18 cellular contexts compared by ENCODE assay signal in the genomic region with DNA sequence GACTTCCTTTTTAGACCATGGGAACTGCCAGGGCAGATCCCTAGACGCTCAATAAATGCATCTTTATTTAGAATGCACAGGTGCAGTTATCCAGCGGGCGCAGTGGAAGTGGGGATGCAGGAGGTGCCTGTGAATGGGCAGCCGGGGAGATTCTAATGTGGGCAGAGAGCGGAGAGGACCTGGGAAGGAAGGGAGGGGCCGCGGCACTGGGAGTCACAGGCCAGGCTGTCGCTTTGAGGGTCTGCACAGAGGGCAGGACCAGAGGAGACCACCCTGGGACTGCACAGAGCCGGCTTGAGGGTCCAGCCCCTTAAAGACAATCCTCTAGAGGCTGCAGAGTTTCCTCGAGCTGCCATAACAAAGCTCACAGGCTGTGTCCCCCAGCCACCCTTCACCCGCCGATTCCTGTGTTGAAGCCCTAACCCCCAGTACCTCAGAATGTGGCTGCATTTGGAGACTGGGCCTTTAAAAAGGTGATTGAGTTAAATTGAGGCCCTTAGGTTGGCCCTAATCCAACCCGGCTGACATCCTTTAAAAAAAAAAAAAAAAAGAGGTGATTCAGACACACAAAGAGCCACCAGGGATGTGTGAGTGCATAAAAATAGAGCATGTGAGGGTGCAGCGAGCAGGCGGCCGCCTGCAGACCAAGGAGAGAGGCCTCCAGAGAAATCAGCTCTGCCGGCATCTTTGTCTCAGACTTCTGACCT. TPM values are rescaled to one million over a fixed set of nuclear protein-coding genes. Genes with fewer than 3 reads are reported as not detected.
A peak's percentile ranks its signal among the peaks of the same experiment; 100 is the strongest.
DNase-seq lines count a peak whose midpoint lies in the region; ATAC-seq, FAIRE-seq and TF ChIP-seq lines count a peak whose summit lies in the region.
"Had no signal": no experiment of that assay in that cellular context is flagged by ENCODE, and none has a peak within 500 bp of the region (broad histone marks: within the 10 kb centered on the region; RNA-seq: fewer than 3 reads in every experiment).

No MANE protein-coding gene starts in this region.

- DNase-seq in K562 (ENCODE audit: extremely low read depth in 1 of 4, low spot score in 3 of 4), result peak in 2 of 4 experiments; percentile 1 to 43
- peak; percentile 57 for DNase-seq in mesenteric fat pad (ENCODE audit: low spot score)
- DNase-seq in nucleus accumbens (lab: John Stamatoyannopoulos, UW), result no peak
- DNase-seq in UCSD-AML1 (lab: John Stamatoyannopoulos, UW; ENCODE audit: unreplicated experiment), result no peak
- no peak for DNase-seq in NCI-H1417 (lab: John Stamatoyannopoulos, UW)
- DNase-seq: foreskin melanocyte; KG1; NCI-H1694; NCI-H510A; occipital lobe; OCI-M1; stimulated activated CD4-positive, alpha-beta T cell treated with anti-CD3 and anti-CD28 coated beads, Interleukin-4, amount 100 ng/mL, for 4 hours; transverse colon had no signal

- H3K27me3 ChIP-seq in BLaER1 treated with 17β-estradiol and CSF1 and Interleukin-3, amounts not matched to agents 10 nM and 100 nM, result no peaks in the 10 kb centered on the region
- no peaks in the 10 kb centered on the region for H3K27me3 ChIP-seq in K562 (ENCODE audit: control insufficient read depth in 2 of 2, insufficient read depth in 2 of 2, low read length in 2 of 2)
- H3K27me3 ChIP-seq: breast epithelium, transverse colon had no signal

- H2AFZ ChIP-seq in K562 (ENCODE audit: low read depth, low read length), result peak overlapping the region; percentile 20

- H3K27ac ChIP-seq in BLaER1 treated with 17β-estradiol and CSF1 and Interleukin-3, amounts not matched to agents 10 nM and 100 nM, result peak overlapping the region in 5 of 11 experiments; percentile 23 to 56 (median 45); a peak in 7 of 22 replicates
- H3K27ac ChIP-seq in K562 (ENCODE audit: extremely low read depth, low read depth, low read length), result peak overlapping the region; percentile 100; the same call in 2 of the 3 replicates
- H3K27ac ChIP-seq: breast epithelium, transverse colon, VCaP had no signal

- intact Hi-C loops in K562 (cut with micrococcal nuclease), result loop anchor here (2.0 kb wide), 1 partner anchor 92 kb away; no protein-coding TSS in a partner anchor

- in situ Hi-C loops in K562 (cut with MboI), result loop anchor here (5.0 kb wide), 1 partner anchor 40 kb away; no protein-coding TSS in a partner anchor

- TF ChIP-seq EP300 in Ishikawa (IDR thresholded peaks at IDR 0.05; ENCODE audit: borderline replicate concordance) (no peak), K562 (IDR thresholded peaks at IDR 0.05; ENCODE audit: low read length) (no peak)

- no peaks in the 10 kb centered on the region for H4K20me1 ChIP-seq in BLaER1 treated with 17β-estradiol and CSF1 and Interleukin-3, amounts not matched to agents 10 nM and 100 nM
- H4K20me1 ChIP-seq in K562 (replicated peaks; ENCODE audit: control insufficient read depth, insufficient read depth, low read length), result no peaks in the 10 kb centered on the region

- TF ChIP-seq RAD21 in Ishikawa (IDR thresholded peaks at IDR 0.05; ENCODE audit: low read depth) (no peak), K562 (CRISPR knock-in tag; conservative IDR thresholded peaks at IDR 0.05 in 1 of 2, IDR thresholded peaks at IDR 0.05 in 1 of 2) (no peak)

- no peaks in the 10 kb centered on the region for H3K9me1 ChIP-seq in K562 (ENCODE audit: control insufficient read depth, insufficient read depth, low read length)

- no peak for TF ChIP-seq POLR2A in K562 (conservative IDR thresholded peaks at IDR 0.05)

- CTCF ChIA-PET in K562 (lab: Yijun Ruan, JAX; ENCODE audit: low intra/inter-chr PET ratio), result no interaction called here

- POLR2A ChIA-PET in K562 (lab: Yijun Ruan, JAX), result no interaction called here

- H3K4me2 ChIP-seq in BLaER1 treated with 17β-estradiol and CSF1 and Interleukin-3, amounts not matched to agents 10 nM and 100 nM, result peak overlapping the region; percentile 31 to 72 (median 59); a peak in 21 of 22 replicates
- H3K4me2 ChIP-seq in K562 (ENCODE audit: insufficient read depth, low read length), result no peak overlapping the region; the same call in 1 of the 2 replicates

- no peak overlapping the region for H3K4me3 ChIP-seq in BLaER1 treated with 17β-estradiol and CSF1 and Interleukin-3, amounts not matched to agents 10 nM and 100 nM
- H3K4me3 ChIP-seq in K562, result no peak overlapping the region
- H3K4me3 ChIP-seq: breast epithelium, transverse colon had no signal

- H3K9ac ChIP-seq in BLaER1 treated with 17β-estradiol and CSF1 and Interleukin-3, amounts not matched to agents 10 nM and 100 nM, result peak overlapping the region in 4 of 11 experiments; percentile 20 to 49 (median 37); a peak in 6 of 22 replicates
- peak overlapping the region; percentile 82 to 88 for H3K9ac ChIP-seq in K562 (ENCODE audit: insufficient read depth in 1 of 2, low read depth in 2 of 2, low read length in 2 of 2)

- TF ChIP-seq CTCF in K562 (IDR thresholded peaks at IDR 0.05 in 2 of 3, conservative IDR thresholded peaks at IDR 0.05 in 1 of 3; ENCODE audit: insufficient read depth in 2 of 3, low read depth in 1 of 3, low read length in 3 of 3), result no peak

- no peaks in the 10 kb centered on the region for H3K36me3 ChIP-seq in BLaER1 treated with 17β-estradiol and CSF1 and Interleukin-3, amounts not matched to agents 10 nM and 100 nM
- H3K36me3 ChIP-seq in K562 (ENCODE audit: control insufficient read depth, insufficient read depth, low read length), result no peaks in the 10 kb centered on the region
- H3K36me3 ChIP-seq: breast epithelium, transverse colon had no signal

- no peak for FAIRE-seq in K562 (lab: Jason Lieb, UNC)

- no TSS peak for BruUV-seq in K562 (replicated peaks; lab: Mats Ljungman, UMichigan)

- no peak for ATAC-seq in K562
- no peak for ATAC-seq in HG03469 (IDR thresholded peaks at IDR 0.05; ENCODE audit: unreplicated experiment)

- peaks cover 33 to 61% (median 46%) of the 10 kb centered on the region in 10 experiments for H3K4me1 ChIP-seq in BLaER1 treated with 17β-estradiol and CSF1 and Interleukin-3, amounts not matched to agents 10 nM and 100 nM
- H3K4me1 ChIP-seq in K562 (replicated peaks in 1 of 2; ENCODE audit: control insufficient read depth in 2 of 2, insufficient read depth in 2 of 2, low read length in 2 of 2), result peaks cover 30 to 38% of the 10 kb centered on the region in 2 experiments; a peak in 4 of 5 replicates
- H3K4me1 ChIP-seq: breast epithelium had no signal

- peaks cover 15 to 36% (median 22%) of the 10 kb centered on the region in 11 experiments for H3K9me3 ChIP-seq in BLaER1 treated with 17β-estradiol and CSF1 and Interleukin-3, amounts not matched to agents 10 nM and 100 nM (replicated peaks in 1 of 11)
- H3K9me3 ChIP-seq in K562 (replicated peaks; ENCODE audit: control insufficient read depth, insufficient read depth, low read depth, low read length), result peaks cover 7% of the 10 kb centered on the region
- H3K9me3 ChIP-seq: breast epithelium, transverse colon had no signal

- H3K79me2 ChIP-seq in K562 (ENCODE audit: control insufficient read depth, insufficient read depth, low read length), result peaks cover 5% of the 10 kb centered on the region; the same call in 2 of the 3 replicates

- WGBS in K562 (ENCODE audit: insufficient coverage, low coverage, missing lambda C conversion rate), result 85% methylated on average over 15 of the region's 17 CpGs

TF ChIP-seq in Ishikawa, 13 proteins besides CTCF, POLR2A, EP300 and RAD21 (continues in another document):
- TF ChIP-seq CREB1 (IDR thresholded peaks at IDR 0.05; ENCODE audit: low read depth), result no peak
- TF ChIP-seq YY1 (IDR thresholded peaks at IDR 0.05; ENCODE audit: low read depth), result no peak
- TF ChIP-seq NFIC (IDR thresholded peaks at IDR 0.05), result peak; percentile 22; the same call in 1 of the 2 replicates
- TF ChIP-seq, protein P1, sequence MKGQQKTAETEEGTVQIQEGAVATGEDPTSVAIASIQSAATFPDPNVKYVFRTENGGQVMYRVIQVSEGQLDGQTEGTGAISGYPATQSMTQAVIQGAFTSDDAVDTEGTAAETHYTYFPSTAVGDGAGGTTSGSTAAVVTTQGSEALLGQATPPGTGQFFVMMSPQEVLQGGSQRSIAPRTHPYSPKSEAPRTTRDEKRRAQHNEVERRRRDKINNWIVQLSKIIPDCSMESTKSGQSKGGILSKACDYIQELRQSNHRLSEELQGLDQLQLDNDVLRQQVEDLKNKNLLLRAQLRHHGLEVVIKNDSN (IDR thresholded peaks at IDR 0.05), result no peak

TF ChIP-seq in K562, 482 proteins besides CTCF, POLR2A, EP300 and RAD21 (continues in another document):
- TF ChIP-seq MTA1 (IDR thresholded peaks at IDR 0.05; ENCODE audit: borderline replicate concordance), result no peak
- TF ChIP-seq SMARCB1 (IDR thresholded peaks at IDR 0.05; ENCODE audit: insufficient read length, low read depth), result no peak
- TF ChIP-seq NFIC (IDR thresholded peaks at IDR 0.05), result peak; percentile 52
- no peak for TF ChIP-seq PYGO2 (tag; IDR thresholded peaks at IDR 0.05)

RNA-seq across cellular contexts. Expression of a gene that starts 44.4 kb away (rescaled TPM):
- 275 and 554 TPM in 2 replicates for total RNA-seq in K562 (2011; cell fraction: chromatin; rRNA removed; ENCODE audit: low replicate concordance)
- 143 and 198 TPM in 2 replicates for total RNA-seq in K562 (2011; cell fraction: nucleolus; rRNA removed)
- total RNA-seq in K562 (2011; cell fraction: nucleoplasm; rRNA removed), result 367 and 537 TPM in 2 replicates
- total RNA-seq in K562 (2014; rRNA removed) (263 and 295 TPM in 2 replicates), K562 (2014; rRNA removed; fragmentation: Illumina TruSeq; extraction: Trizol) (395 and 448 TPM in 2 replicates), K562 (2015; rRNA removed; fragmentation: Illumina TruSeq; extraction: Trizol) (284 and 309 TPM in 2 replicates), K562 (2021) (395 and 398 TPM in 2 replicates), mesenteric fat pad (124 TPM)
- polyA plus RNA-seq in K562 (2011; rRNA removed) (266 and 328 TPM in 2 replicates), K562 (2014; fragmentation: Illumina TruSeq; extraction: Trizol) (383 and 443 TPM in 2 replicates), K562 (2014; fragmentation: Nextera tagmentation; extraction: Ambion mirVana) (100 to 1,000 TPM; 517 to 617 TPM), K562 (2014; rRNA removed) (284 and 315 TPM in 2 replicates)
- 100 and 189 TPM in 2 replicates for polyA plus RNA-seq in K562 (2011; cell fraction: cytosol; rRNA removed)
- 140 and 172 TPM in 2 replicates for polyA plus RNA-seq in K562 (2011; cell fraction: nucleus; rRNA removed)
- 237 and 317 TPM in 2 replicates for polyA plus RNA-seq in K562 (2012)
- polyA minus RNA-seq in K562 (2011; rRNA and poly(A)+ RNA removed), result 312 and 332 TPM in 2 replicates
- polyA minus RNA-seq in K562 (2011; cell fraction: cytosol; rRNA and poly(A)+ RNA removed), result 118 and 128 TPM in 2 replicates
- polyA minus RNA-seq in K562 (2011; cell fraction: nucleus; rRNA and poly(A)+ RNA removed), result 87.6 and 141 TPM in 2 replicates
